Comparison of ENCODE assay signal across 20 cellular contexts in the genomic region with DNA sequence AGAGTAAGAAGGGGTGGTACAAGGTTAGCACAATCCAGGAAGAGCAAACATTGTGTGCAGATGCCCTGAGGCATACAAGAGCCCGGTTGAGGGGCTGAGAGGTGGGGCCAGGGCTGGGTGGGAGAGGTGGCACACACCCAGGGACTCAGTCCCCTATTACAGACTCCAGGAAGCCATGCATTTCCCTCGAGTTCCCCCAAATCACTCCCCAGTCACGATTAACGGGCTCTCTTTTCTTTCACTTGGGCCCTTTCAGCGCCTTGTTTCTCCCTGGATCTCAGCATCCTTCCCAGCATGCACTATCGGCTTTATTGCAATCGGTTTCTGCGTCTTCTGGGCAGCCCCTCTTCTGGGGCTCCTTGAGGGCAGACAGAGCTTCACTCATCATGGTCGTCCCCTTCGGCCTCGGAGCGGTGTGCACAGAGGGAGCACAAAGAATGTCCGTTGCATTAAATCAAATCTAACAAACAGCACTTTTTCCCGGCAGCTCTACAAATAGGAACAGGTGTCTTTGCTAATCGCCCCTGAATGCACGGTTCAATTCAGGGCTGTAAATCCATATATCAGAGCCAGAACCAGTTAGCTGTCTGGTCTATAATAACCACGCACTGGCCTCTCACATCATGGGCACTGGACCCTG.
DNase-seq lines count a peak whose midpoint lies in the region; ATAC-seq and TF ChIP-seq lines count a peak whose summit lies in the region.
"Had no signal": no experiment of that assay in that cellular context is flagged by ENCODE, and none has a peak within 500 bp of the region (broad histone marks: within the 10 kb centered on the region; RNA-seq: fewer than 3 reads in every experiment).

No MANE protein-coding gene starts in this region.

- H2AFZ ChIP-seq in neural progenitor cell (replicated peaks), result no peak overlapping the region

- H3K9ac ChIP-seq in neural progenitor cell, result no peak overlapping the region

- no peaks in the 10 kb centered on the region for H3K9me3 Mint-ChIP-seq in activated CD4-positive, alpha-beta T cell treated with anti-CD3 and anti-CD28 coated beads, Interleukin-2, amount 10 ng/mL, durations not matched to agents 24 days and 14 days
- H3K9me3 Mint-ChIP-seq in activated CD4-positive, alpha-beta T cell treated with anti-CD3 and anti-CD28 coated beads, Interleukin-2, amount 10 ng/mL, durations not matched to agents 7 days and 5 days, result no peaks in the 10 kb centered on the region
- no peaks in the 10 kb centered on the region for H3K9me3 Mint-ChIP-seq in neural progenitor cell
- H3K9me3 Mint-ChIP-seq in WTC11, result no peaks in the 10 kb centered on the region

- H3K4me3 Mint-ChIP-seq in activated CD4-positive, alpha-beta T cell treated with anti-CD3 and anti-CD28 coated beads, Interleukin-2, amount 10 ng/mL, durations not matched to agents 24 days and 14 days, result no peak overlapping the region
- H3K4me3 Mint-ChIP-seq in activated CD4-positive, alpha-beta T cell treated with anti-CD3 and anti-CD28 coated beads, Interleukin-2, amount 10 ng/mL, durations not matched to agents 7 days and 5 days, result no peak overlapping the region
- H3K4me3 Mint-ChIP-seq in neural progenitor cell (no peak overlapping the region), WTC11 (no peak overlapping the region)
- H3K4me3 Mint-ChIP-seq: CD4-positive, alpha-beta memory T cell had no signal

- H3K79me2 ChIP-seq in neural progenitor cell (ENCODE audit: low read depth), result no peaks in the 10 kb centered on the region

- H3K27ac ChIP-seq in neural progenitor cell, result no peak overlapping the region
- H3K27ac ChIP-seq: A549, SJSA1 had no signal

- H4K20me1 ChIP-seq in neural progenitor cell (ENCODE audit: low read depth), result no peaks in the 10 kb centered on the region

- ATAC-seq in WTC11, result no peak
- ATAC-seq: A549, K562 had no signal

- H3K36me3 Mint-ChIP-seq in activated CD4-positive, alpha-beta T cell treated with anti-CD3 and anti-CD28 coated beads, Interleukin-2, amount 10 ng/mL, durations not matched to agents 24 days and 14 days (ENCODE audit: low read depth), result no peaks in the 10 kb centered on the region
- H3K36me3 Mint-ChIP-seq in activated CD4-positive, alpha-beta T cell treated with anti-CD3 and anti-CD28 coated beads, Interleukin-2, amount 10 ng/mL, durations not matched to agents 7 days and 5 days (ENCODE audit: low read depth), result no peaks in the 10 kb centered on the region
- no peaks in the 10 kb centered on the region for H3K36me3 Mint-ChIP-seq in neural progenitor cell
- H3K36me3 Mint-ChIP-seq in WTC11, result no peaks in the 10 kb centered on the region
- H3K36me3 Mint-ChIP-seq: CD4-positive, alpha-beta memory T cell had no signal

- H3K27me3 Mint-ChIP-seq in activated CD4-positive, alpha-beta T cell treated with anti-CD3 and anti-CD28 coated beads, Interleukin-2, amount 10 ng/mL, durations not matched to agents 24 days and 14 days, result no peaks in the 10 kb centered on the region
- H3K27me3 Mint-ChIP-seq in activated CD4-positive, alpha-beta T cell treated with anti-CD3 and anti-CD28 coated beads, Interleukin-2, amount 10 ng/mL, durations not matched to agents 7 days and 5 days, result no peaks in the 10 kb centered on the region
- peaks cover 8% of the 10 kb centered on the region for H3K27me3 Mint-ChIP-seq in neural progenitor cell (ENCODE audit: insufficient read depth, low read depth)
- H3K27me3 Mint-ChIP-seq in WTC11 (ENCODE audit: low read depth), result no peaks in the 10 kb centered on the region; the same call in 1 of the 2 replicates
- H3K27me3 Mint-ChIP-seq: CD4-positive, alpha-beta memory T cell had no signal

- H3K4me1 Mint-ChIP-seq in activated CD4-positive, alpha-beta T cell treated with anti-CD3 and anti-CD28 coated beads, Interleukin-2, amount 10 ng/mL, durations not matched to agents 24 days and 14 days, result no peaks in the 10 kb centered on the region
- no peaks in the 10 kb centered on the region for H3K4me1 Mint-ChIP-seq in activated CD4-positive, alpha-beta T cell treated with anti-CD3 and anti-CD28 coated beads, Interleukin-2, amount 10 ng/mL, durations not matched to agents 7 days and 5 days
- H3K4me1 Mint-ChIP-seq in neural progenitor cell, result peaks cover 37% of the 10 kb centered on the region
- peaks cover 34% of the 10 kb centered on the region for H3K4me1 Mint-ChIP-seq in WTC11
- H3K4me1 Mint-ChIP-seq: CD4-positive, alpha-beta memory T cell had no signal

- H3K27ac Mint-ChIP-seq in activated CD4-positive, alpha-beta T cell treated with anti-CD3 and anti-CD28 coated beads, Interleukin-2, amount 10 ng/mL, durations not matched to agents 24 days and 14 days, result no peak overlapping the region
- no peak overlapping the region for H3K27ac Mint-ChIP-seq in activated CD4-positive, alpha-beta T cell treated with anti-CD3 and anti-CD28 coated beads, Interleukin-2, amount 10 ng/mL, durations not matched to agents 7 days and 5 days
- H3K27ac Mint-ChIP-seq in neural progenitor cell, result peak overlapping the region; percentile 62
- no peak overlapping the region for H3K27ac Mint-ChIP-seq in WTC11
- H3K27ac Mint-ChIP-seq: CD4-positive, alpha-beta memory T cell had no signal

- DNase-seq in activated CD4-positive, alpha-beta T cell treated with anti-CD3 and anti-CD28 coated beads, Interleukin-2, amount 10 ng/mL, durations not matched to agents 24 days and 14 days, result peak; percentile 28
- no peak for DNase-seq in activated CD4-positive, alpha-beta T cell treated with anti-CD3 and anti-CD28 coated beads, Interleukin-2, amount 10 ng/mL, durations not matched to agents 7 days and 5 days
- peak; percentile 75 for DNase-seq in NCI-H1092 treated with DMSO at 0.1 percent for 48 hours (lab: John Stamatoyannopoulos, UW)
- DNase-seq in SHP77 (lab: John Stamatoyannopoulos, UW), result peak; percentile 56 to 60
- DNase-seq in neural progenitor cell (ENCODE audit: low spot score), result no peak
- DNase-seq in WTC11 (ENCODE audit: low spot score), result no peak
- DNase-seq in activated T-cell treated with anti-CD3 and anti-CD28 coated beads, Interleukin-2, amount 50 U/mL, for 1 hour, result no peak
- DNase-seq: AML-193; C1 segment of cervical spinal cord; Caco-2; CD4-positive, alpha-beta memory T cell; DMS79 treated with DMSO at 0.1 percent for 48 hours; GF-D8; Kasumi-1; NCI-H2171; NCI-H226; T-helper 2 cell had no signal

- TF ChIP-seq CTCF in neural progenitor cell (IDR thresholded peaks at IDR 0.05) (no peak), WTC11 (IDR thresholded peaks at IDR 0.05) (no peak)

- H3K4me1 ChIP-seq in neural progenitor cell, result peaks cover 14% of the 10 kb centered on the region
- H3K4me1 ChIP-seq: A549, Caco-2, SJSA1 had no signal

- H3K4me2 ChIP-seq in neural progenitor cell, result no peak overlapping the region
- H3K4me2 ChIP-seq: A549 had no signal

- intact Hi-C loops in activated CD4-positive, alpha-beta T cell treated with anti-CD3 and anti-CD28 coated beads, Interleukin-2, amount 10 ng/mL, durations not matched to agents 24 days and 14 days (cut with micrococcal nuclease), result no loop called here

- CTCF ChIA-PET in activated CD4-positive, alpha-beta T cell treated with anti-CD3 and anti-CD28 coated beads, Interleukin-2, amount 10 ng/mL, durations not matched to agents 7 days and 5 days (lab: Charles Lee), result no interaction called here
- CTCF ChIA-PET in WTC11 (lab: Charles Lee), result no interaction called here

- H3K27me3 ChIP-seq in neural progenitor cell, result no peaks in the 10 kb centered on the region
- H3K27me3 ChIP-seq: SJSA1 had no signal

- POLR2A ChIA-PET in activated CD4-positive, alpha-beta T cell treated with anti-CD3 and anti-CD28 coated beads, Interleukin-2, amount 10 ng/mL, durations not matched to agents 7 days and 5 days (lab: Charles Lee), result no interaction called here
- POLR2A ChIA-PET in WTC11 (lab: Charles Lee), result no interaction called here

- no peaks in the 10 kb centered on the region for H3F3A ChIP-seq in neural progenitor cell (ENCODE audit: low read depth)

- H3K36me3 ChIP-seq in neural progenitor cell, result no peaks in the 10 kb centered on the region
- H3K36me3 ChIP-seq: SJSA1 had no signal

- H3K4me3 ChIP-seq in neural progenitor cell, result no peak overlapping the region
- H3K4me3 ChIP-seq: A549, K562, SJSA1 had no signal

- no peaks in the 10 kb centered on the region for H3K9me3 ChIP-seq in neural progenitor cell (ENCODE audit: low read depth)
- H3K9me3 ChIP-seq: A549, Caco-2, SJSA1 had no signal

TF ChIP-seq in WTC11, 78 proteins besides CTCF, POLR2A, EP300 and RAD21:
- no peak for TF ChIP-seq MYBL2 (CRISPR knock-in tag; IDR thresholded peaks at IDR 0.05)

Comparison
In these comparisons a context has a peak if more than half of its experiments do, and no peak if none do; other contexts are left out.
1. DNase-seq: peak in activated CD4-positive, alpha-beta T cell treated with anti-CD3 and anti-CD28 coated beads, Interleukin-2, amount 10 ng/mL, durations not matched to agents 24 days and 14 days (single experiment), NCI-H1092 treated with DMSO at 0.1 percent for 48 hours (single experiment) and SHP77 (2 of 2); none in activated CD4-positive, alpha-beta T cell treated with anti-CD3 and anti-CD28 coated beads, Interleukin-2, amount 10 ng/mL, durations not matched to agents 7 days and 5 days (single experiment), neural progenitor cell (single experiment), WTC11 (single experiment) and activated T-cell treated with anti-CD3 and anti-CD28 coated beads, Interleukin-2, amount 50 U/mL, for 1 hour (single experiment).